8 cellular contexts compared by ENCODE assay signal in genomic region chr10:31133628-31134302, GRCh38.
A peak's percentile ranks its signal among the peaks of the same experiment; 100 is the strongest.
DNase-seq lines count a peak whose midpoint lies in the region; ATAC-seq and FAIRE-seq lines count a peak whose summit lies in the region.

No MANE protein-coding gene starts in this region.

- no peak for FAIRE-seq in RCC 7860 (lab: Jason Lieb, UNC)

- H3K4me3 Mint-ChIP-seq in central memory CD8-positive, alpha-beta T cell: peak overlapping the region; percentile 45

- ATAC-seq in GM21526 (IDR thresholded peaks at IDR 0.05; ENCODE audit: low FRiP score, unreplicated experiment): peak; percentile 55
- peak; percentile 58 to 62 for ATAC-seq in activated CD4-positive, CD25-positive, alpha-beta regulatory T cell treated with anti-CD3 and anti-CD28 coated beads, Interleukin-2, amount 50 U/mL, for 24 hours
- ATAC-seq in central memory CD8-positive, alpha-beta T cell (replicated peaks; ENCODE audit: extremely low read depth, poor library complexity, severe bottlenecking): peak; percentile 56

- H3K27me3 Mint-ChIP-seq in central memory CD8-positive, alpha-beta T cell: no peaks in the 10 kb centered on the region

- H3K4me1 Mint-ChIP-seq in central memory CD8-positive, alpha-beta T cell: peaks cover 7% of the 10 kb centered on the region

- H3K27ac Mint-ChIP-seq in central memory CD8-positive, alpha-beta T cell (ENCODE audit: low read depth): no peak overlapping the region

- H3K9me3 Mint-ChIP-seq in central memory CD8-positive, alpha-beta T cell: no peaks in the 10 kb centered on the region

- DNase-seq in DMS 273 (lab: John Stamatoyannopoulos, UW; ENCODE audit: unreplicated experiment) (peak; percentile 96), NCI-H1092 (lab: John Stamatoyannopoulos, UW) (peak; percentile 67), islet precursor cell (peak; percentile 91), RCC 7860 (ENCODE audit: low spot score) (no peak)
- peak in 1 of 2 donors; percentile 16 for DNase-seq in central memory CD8-positive, alpha-beta T cell (ENCODE audit: low spot score in 2 of 2)
- peak; percentile 44 to 65 for DNase-seq in stimulated activated CD4-positive, alpha-beta T cell treated with anti-CD3 and anti-CD28 coated beads, Interleukin-12 subunit alpha, Interleukin-12 subunit beta, amount 100 ng/mL, for 24 hours (ENCODE audit: low read depth in 2 of 2)

- H3K36me3 Mint-ChIP-seq in central memory CD8-positive, alpha-beta T cell (ENCODE audit: insufficient read depth): peaks cover 1% of the 10 kb centered on the region
